Comparison of ENCODE assay signal across 7 cellular contexts in the genomic region with DNA sequence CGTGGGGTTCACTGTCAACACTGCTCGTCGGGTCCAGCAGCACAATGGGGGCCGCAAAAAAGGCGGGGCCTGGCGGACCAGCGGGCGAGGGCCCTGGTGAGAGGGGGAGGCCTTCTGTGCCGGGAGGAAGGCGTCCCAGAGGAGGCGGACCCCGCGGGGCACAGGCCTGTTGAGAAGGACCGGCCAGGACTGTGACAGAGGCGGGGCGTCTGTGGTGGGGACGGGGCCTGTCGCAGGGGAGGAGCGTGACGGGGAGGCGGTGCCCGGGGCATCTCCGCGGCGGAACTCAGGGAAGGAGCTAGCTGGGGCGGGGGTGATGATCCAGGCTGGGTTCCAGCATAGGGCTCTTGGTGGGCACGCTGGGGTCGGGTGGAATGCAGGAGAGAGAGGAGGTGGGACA.
DNase-seq lines count a peak whose midpoint lies in the region; ATAC-seq lines count a peak whose summit lies in the region.
"Not testable (repeated sequence)": the region's sequence is repeated elsewhere in the genome, so short reads cannot be mapped to it uniquely, and the experiment has no call there.

No MANE protein-coding gene starts in this region.

- not testable (repeated sequence) for H3K4me3 Mint-ChIP-seq in activated naive CD8-positive, alpha-beta T cell treated with anti-CD3 and anti-CD28 coated beads, Interleukin-2, amount 50 U/mL, for 24 hours; memory B cell

- H3K27ac Mint-ChIP-seq in activated naive CD8-positive, alpha-beta T cell treated with anti-CD3 and anti-CD28 coated beads, Interleukin-2, amount 50 U/mL, for 24 hours; memory B cell: not testable (repeated sequence)

- H3K27me3 Mint-ChIP-seq in activated naive CD8-positive, alpha-beta T cell treated with anti-CD3 and anti-CD28 coated beads, Interleukin-2, amount 50 U/mL, for 24 hours; memory B cell: not testable (repeated sequence)

- not testable (repeated sequence) for DNase-seq in activated naive CD8-positive, alpha-beta T cell treated with anti-CD3 and anti-CD28 coated beads, Interleukin-2, amount 50 U/mL, for 24 hours; memory B cell (ENCODE audit: low spot score in 2 of 2)

- not testable (repeated sequence) for H3K4me1 Mint-ChIP-seq in activated naive CD8-positive, alpha-beta T cell treated with anti-CD3 and anti-CD28 coated beads, Interleukin-2, amount 50 U/mL, for 24 hours; memory B cell

- peak; percentile 30 for ATAC-seq in GM18858 (IDR thresholded peaks at IDR 0.05; ENCODE audit: unreplicated experiment)
- peak; percentile 28 for ATAC-seq in GM19468 (IDR thresholded peaks at IDR 0.05; ENCODE audit: extremely low read depth, unreplicated experiment)
- peak; percentile 52 for ATAC-seq in HG02623 (IDR thresholded peaks at IDR 0.05; ENCODE audit: unreplicated experiment)
- ATAC-seq in HG03097 (IDR thresholded peaks at IDR 0.05; ENCODE audit: low FRiP score, unreplicated experiment), result peak; percentile 41
- ATAC-seq in HG03575 (IDR thresholded peaks at IDR 0.05; ENCODE audit: extremely low read depth, insufficient number of reproducible peaks, low FRiP score, unreplicated experiment), result peak; percentile 12
- ATAC-seq in activated naive CD8-positive, alpha-beta T cell treated with anti-CD3 and anti-CD28 coated beads, Interleukin-2, amount 50 U/mL, for 24 hours, result peak; percentile 75
- ATAC-seq in memory B cell (ENCODE audit: low read depth), result peak; percentile 64

- H3K36me3 Mint-ChIP-seq in activated naive CD8-positive, alpha-beta T cell treated with anti-CD3 and anti-CD28 coated beads, Interleukin-2, amount 50 U/mL, for 24 hours (ENCODE audit: low read depth); memory B cell: not testable (repeated sequence)

- H3K9me3 Mint-ChIP-seq in activated naive CD8-positive, alpha-beta T cell treated with anti-CD3 and anti-CD28 coated beads, Interleukin-2, amount 50 U/mL, for 24 hours; memory B cell: not testable (repeated sequence)

Comparison
In these comparisons a context has a peak if more than half of its experiments do, and no peak if none do; other contexts are left out.
1. ATAC-seq: peak in every context shown above with its lines; median percentile 75 in activated naive CD8-positive, alpha-beta T cell treated with anti-CD3 and anti-CD28 coated beads, Interleukin-2, amount 50 U/mL, for 24 hours; 64 in memory B cell; 52 in HG02623; 41 in HG03097; 30 in GM18858; 28 in GM19468; 12 in HG03575.